In the genomic region with DNA sequence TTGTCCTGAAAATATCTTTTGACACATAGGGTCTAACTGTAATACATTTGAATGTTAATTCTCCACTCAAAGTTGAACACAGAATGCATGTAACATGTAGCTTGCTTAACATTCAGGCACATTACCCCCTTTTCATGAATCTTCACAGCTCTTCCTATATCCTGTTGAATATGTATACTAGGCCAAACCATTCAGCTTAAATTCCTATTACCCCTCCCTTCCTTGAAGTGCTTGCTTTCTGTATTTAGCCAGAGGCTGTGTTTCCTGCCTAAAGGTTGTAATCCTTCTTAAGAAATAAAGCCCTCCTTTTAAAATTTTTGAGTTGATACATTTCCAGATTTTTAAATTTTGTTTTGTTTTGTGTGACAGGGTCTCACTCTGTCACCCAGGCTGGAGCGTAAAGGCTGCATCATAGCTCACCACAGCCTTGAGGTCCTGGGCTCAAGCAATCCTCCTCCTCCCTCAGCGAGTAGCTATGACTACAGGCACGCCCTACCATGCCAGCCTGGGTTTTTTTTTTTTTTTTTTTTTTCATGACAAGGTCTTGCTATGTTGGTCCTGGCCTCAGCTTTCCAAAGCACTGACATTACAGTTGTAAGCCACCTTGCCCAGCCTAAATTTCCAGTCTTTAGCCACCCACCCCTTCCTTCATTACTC, we compare ENCODE assay signal across 21 cellular contexts.
"Had no signal": no experiment of that assay in that cellular context is flagged by ENCODE, and none has a peak within 500 bp of the region (broad histone marks: within the 10 kb centered on the region; RNA-seq: fewer than 3 reads in every experiment).

No MANE protein-coding gene starts in this region.

- FAIRE-seq: TTC549 had no signal

- H2AFZ ChIP-seq: hepatocyte had no signal

- H3K36me3 ChIP-seq: thyroid gland, uterus had no signal

- H3K27me3 ChIP-seq: body of pancreas, foreskin keratinocyte, hepatocyte, thyroid gland, uterus had no signal

- H3K4me3 ChIP-seq: body of pancreas, hepatocyte, lung, thyroid gland, uterus had no signal

- ATAC-seq: activated CD4-positive, alpha-beta T cell treated with anti-CD3 and anti-CD28 coated beads for 36 hours; body of pancreas; effector memory CD8-positive, alpha-beta T cell; foreskin keratinocyte; left colon had no signal

- H3K9me3 ChIP-seq: body of pancreas, thyroid gland, uterus had no signal

- H3K27ac ChIP-seq: body of pancreas, epithelial cell of prostate, foreskin keratinocyte, hepatocyte, thyroid gland, uterus had no signal

- H3K4me2 ChIP-seq: hepatocyte had no signal

- H3K79me2 ChIP-seq: hepatocyte had no signal

- H3K4me1 ChIP-seq: body of pancreas, foreskin keratinocyte, thyroid gland, uterus had no signal

- DNase-seq: activated CD4-positive, alpha-beta memory T cell treated with anti-CD3 and anti-CD28 coated beads for 36 hours; activated CD4-positive, alpha-beta T cell treated with anti-CD3 and anti-CD28 coated beads for 36 hours; activated gamma-delta T cell treated with Interleukin-2 at 50 U/mL for 16 hours; activated naive CD8-positive, alpha-beta T cell treated with anti-CD3 and anti-CD28 coated beads for 36 hours; activated T-cell treated with anti-CD3 and anti-CD28 coated beads for 4 hours; body of pancreas; dermis blood vessel endothelial cell; effector memory CD8-positive, alpha-beta T cell; islet precursor cell; left colon; occipital lobe; posterior cingulate gyrus; stimulated activated naive CD4-positive, alpha-beta T cell treated with Interleukin-2 at 50 U/mL for 16 hours; T-helper 2 cell; thyroid gland; uterus had no signal
